27 cellular contexts compared by ENCODE assay signal in the genomic region with DNA sequence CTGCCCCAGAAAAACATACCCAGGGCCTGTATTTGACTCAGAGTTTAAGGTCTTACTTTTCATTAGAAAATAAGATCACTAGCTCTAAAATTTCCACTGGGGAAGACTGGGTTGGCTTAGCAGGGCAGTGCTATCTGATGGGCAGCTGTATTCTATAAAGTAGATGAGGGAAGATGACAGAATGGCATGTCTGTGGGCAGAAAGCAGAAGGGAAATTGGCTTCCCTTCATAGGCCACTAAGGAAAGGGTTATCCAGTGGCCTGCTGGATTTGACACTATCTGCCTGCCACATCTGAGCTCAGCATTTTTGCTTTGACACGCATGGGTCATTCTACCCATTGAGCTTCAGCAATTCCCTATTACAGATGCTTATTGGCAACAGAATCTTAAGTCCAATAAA.
"Had no signal": no experiment of that assay in that cellular context is flagged by ENCODE, and none has a peak within 500 bp of the region (broad histone marks: within the 10 kb centered on the region; RNA-seq: fewer than 3 reads in every experiment).

No MANE protein-coding gene starts in this region.

- H3K9ac ChIP-seq: neural progenitor cell had no signal

- H3K36me3 ChIP-seq: gastroesophageal sphincter, heart left ventricle, neural progenitor cell, prostate gland, right atrium auricular region, tibial artery had no signal

- H3K9me3 ChIP-seq: gastroesophageal sphincter, heart left ventricle, prostate gland, right atrium auricular region, testis, tibial artery had no signal

- H2AFZ ChIP-seq: hepatocyte, neural progenitor cell had no signal

- H3K36me3 Mint-ChIP-seq: memory B cell; naive thymus-derived CD4-positive, alpha-beta T cell; neural progenitor cell; stimulated activated memory B cell treated with anti-CD40 and anti-IgM and Interleukin-4, amounts not matched to agents 10 μg/mL and 1 μg/mL and 100 μg/mL, for 72 hours; type B pancreatic cell had no signal

- H3K27me3 ChIP-seq: gastroesophageal sphincter, heart left ventricle, hepatocyte, neural progenitor cell, right atrium auricular region, testis, tibial artery had no signal

- H3K9me3 Mint-ChIP-seq: dendritic cell treated with granulocyte-macrophage colony-stimulating factor and Interleukin-4, amounts not matched to agents 40 ng/mL and 50 ng/mL, for 4 days; endodermal cell; memory B cell; nephron; neural progenitor cell; stimulated activated memory B cell treated with anti-CD40 and anti-IgM and Interleukin-4, amounts not matched to agents 10 μg/mL and 1 μg/mL and 100 μg/mL, for 72 hours; type B pancreatic cell had no signal

- H3K79me2 ChIP-seq: hepatocyte had no signal

- H3K4me2 ChIP-seq: hepatocyte, neural progenitor cell had no signal

- FAIRE-seq: colon, kidney had no signal

- ATAC-seq: esophagus mucosa; gastroesophageal sphincter; left lobe of liver; naive thymus-derived CD4-positive, alpha-beta T cell; sciatic nerve; stimulated activated memory B cell treated with anti-CD40 and anti-IgM and Interleukin-4, amounts not matched to agents 10 μg/mL and 1 μg/mL and 100 μg/mL, for 72 hours; stimulated activated naive CD8-positive, alpha-beta T cell treated with anti-CD3 and anti-CD28 coated beads, Interleukin-15, Interleukin-2, amounts not matched to agents 100 U/mL and 50 U/mL, for 24 hours had no signal

- H3K4me1 ChIP-seq: gastroesophageal sphincter, neural progenitor cell, prostate gland, right atrium auricular region, testis, tibial artery had no signal

- H3K4me3 ChIP-seq: gastroesophageal sphincter, heart left ventricle, hepatocyte, lung, neural progenitor cell, prostate gland, right atrium auricular region, testis, tibial artery had no signal

- H3K4me3 Mint-ChIP-seq: dendritic cell treated with granulocyte-macrophage colony-stimulating factor and Interleukin-4, amounts not matched to agents 40 ng/mL and 50 ng/mL, for 4 days; endodermal cell; memory B cell; naive thymus-derived CD4-positive, alpha-beta T cell; nephron; neural progenitor cell; stimulated activated memory B cell treated with anti-CD40 and anti-IgM and Interleukin-4, amounts not matched to agents 10 μg/mL and 1 μg/mL and 100 μg/mL, for 72 hours; type B pancreatic cell had no signal

- H3K27ac ChIP-seq: epithelial cell of prostate, gastroesophageal sphincter, heart left ventricle, hepatocyte, neural progenitor cell, prostate gland, right atrium auricular region, testis had no signal

- DNase-seq: effector CD8-positive, alpha-beta T cell; endodermal cell; heart left ventricle; kidney; naive thymus-derived CD4-positive, alpha-beta T cell; stimulated activated CD4-positive, alpha-beta T cell treated with anti-CD3 and anti-CD28 coated beads, Interleukin-2, amount 100 ng/mL, for 24 hours; stimulated activated CD4-positive, alpha-beta T cell treated with anti-CD3 and anti-CD28 coated beads, Interleukin-4, amount 100 ng/mL, for 4 hours; stimulated activated naive CD8-positive, alpha-beta T cell treated with anti-CD3 and anti-CD28 coated beads, Interleukin-15, Interleukin-2, amounts not matched to agents 100 U/mL and 50 U/mL, for 24 hours; substantia nigra; testis; tibial artery had no signal

- H3K4me1 Mint-ChIP-seq: memory B cell; naive thymus-derived CD4-positive, alpha-beta T cell; stimulated activated memory B cell treated with anti-CD40 and anti-IgM and Interleukin-4, amounts not matched to agents 10 μg/mL and 1 μg/mL and 100 μg/mL, for 72 hours had no signal

- H3K27ac Mint-ChIP-seq: dendritic cell treated with granulocyte-macrophage colony-stimulating factor and Interleukin-4, amounts not matched to agents 40 ng/mL and 50 ng/mL, for 4 days; memory B cell; naive thymus-derived CD4-positive, alpha-beta T cell; nephron; neural progenitor cell; stimulated activated memory B cell treated with anti-CD40 and anti-IgM and Interleukin-4, amounts not matched to agents 10 μg/mL and 1 μg/mL and 100 μg/mL, for 72 hours; type B pancreatic cell had no signal

- H3K27me3 Mint-ChIP-seq: dendritic cell treated with granulocyte-macrophage colony-stimulating factor and Interleukin-4, amounts not matched to agents 40 ng/mL and 50 ng/mL, for 4 days; memory B cell; stimulated activated memory B cell treated with anti-CD40 and anti-IgM and Interleukin-4, amounts not matched to agents 10 μg/mL and 1 μg/mL and 100 μg/mL, for 72 hours had no signal
